ENCODE assay signal across 20 cellular contexts in the genomic region with DNA sequence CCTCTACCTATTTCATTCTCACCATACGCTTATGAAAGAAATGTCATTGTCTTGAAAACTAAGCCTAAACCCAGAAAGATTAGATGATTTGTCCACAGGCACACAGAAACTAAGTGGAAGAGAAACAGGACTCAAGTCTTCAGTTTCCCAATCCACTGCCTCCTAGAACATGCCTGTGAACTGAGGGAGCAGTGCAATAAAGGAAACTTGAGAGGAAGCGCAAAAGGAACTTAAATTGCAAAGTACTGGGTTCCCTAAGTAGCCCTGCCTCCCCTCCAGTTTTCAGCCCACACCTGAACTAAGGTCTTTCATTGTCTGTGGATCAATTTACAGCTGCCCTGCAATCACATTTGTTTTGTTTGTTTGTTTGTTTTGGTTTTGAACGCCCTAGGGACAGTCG. TPM values are rescaled to one million over a fixed set of nuclear protein-coding genes. Genes with fewer than 3 reads are reported as not detected.
DNase-seq lines count a peak whose midpoint lies in the region; FAIRE-seq and TF ChIP-seq lines count a peak whose summit lies in the region.
"Had no signal": no experiment of that assay in that cellular context is flagged by ENCODE, and none has a peak within 500 bp of the region (broad histone marks: within the 10 kb centered on the region; RNA-seq: fewer than 3 reads in every experiment).

No MANE protein-coding gene starts in this region.

- intact Hi-C loops in left ventricle myocardium inferior (cut with micrococcal nuclease), result no loop called here

- peaks cover 74% of the 10 kb centered on the region for H3K4me1 ChIP-seq in Loucy (ENCODE audit: insufficient read depth, low read length, poor library complexity, severe bottlenecking)
- peaks cover 48% of the 10 kb centered on the region for H3K4me1 ChIP-seq in left ventricle myocardium inferior

- H3K27ac ChIP-seq in left ventricle myocardium inferior (replicated peaks), result no peak overlapping the region
- H3K27ac ChIP-seq: RWPE1, SK-N-MC had no signal

- H3K27me3 ChIP-seq in Loucy (ENCODE audit: insufficient read depth, low read length, poor library complexity, severe bottlenecking) (peaks cover 42% of the 10 kb centered on the region), bronchial epithelial cell (ENCODE audit: control insufficient read depth, insufficient read depth, low read length) (peaks cover 2% of the 10 kb centered on the region), left ventricle myocardium inferior (ENCODE audit: low read depth) (no peaks in the 10 kb centered on the region)

- peaks cover 9% of the 10 kb centered on the region for H3K27me3 Mint-ChIP-seq in nephron progenitor cell (ENCODE audit: low read depth, poor library complexity)

- H3K36me3 Mint-ChIP-seq in nephron progenitor cell (ENCODE audit: low read depth), result no peaks in the 10 kb centered on the region

- H3K4me3 Mint-ChIP-seq in nephron progenitor cell, result no peak overlapping the region

- peak overlapping the region; percentile 9 for H3K27ac Mint-ChIP-seq in nephron progenitor cell

- H3K36me3 ChIP-seq in Loucy (ENCODE audit: insufficient read depth, low read length), result no peaks in the 10 kb centered on the region
- no peaks in the 10 kb centered on the region for H3K36me3 ChIP-seq in bronchial epithelial cell (ENCODE audit: control insufficient read depth, insufficient read depth, low read length)
- H3K36me3 ChIP-seq in left ventricle myocardium inferior, result no peaks in the 10 kb centered on the region

- H2AFZ ChIP-seq in Loucy (ENCODE audit: low read length), result no peak overlapping the region; the same call in 1 of the 2 replicates

- DNase-seq in NOMO-1 treated with dmso at 0.1 percent for 144 hours (lab: John Stamatoyannopoulos, UW; ENCODE audit: unreplicated experiment) (peak; percentile 37), bronchial epithelial cell (ENCODE audit: low read depth) (no peak), nephron progenitor cell (no peak), left ventricle myocardium inferior (no peak), activated gamma-delta T cell (lab: John Stamatoyannopoulos, UW) (no peak), activated gamma-delta T cell treated with Interleukin-2 at 50 U/mL for 16 hours (no peak)
- DNase-seq in activated CD4-positive, alpha-beta T cell treated with anti-CD3 and anti-CD28 coated beads for 1 hour, result no peak
- DNase-seq: C1 segment of cervical spinal cord, COR-L47, DMS153, EL, H7, IMR-90, NCI-H1048, NCI-H146, NCI-H446 treated with DMSO at 0.1 percent for 48 hours, NCI-H748 treated with DMSO at 0.1 percent for 48 hours had no signal

- H3K9ac ChIP-seq in Loucy (ENCODE audit: low read depth, low read length, poor library complexity, severe bottlenecking), result no peak overlapping the region

- TF ChIP-seq CTCF in Loucy (conservative IDR thresholded peaks at IDR 0.05; ENCODE audit: low read length) (no peak), bronchial epithelial cell (IDR thresholded peaks at IDR 0.05; ENCODE audit: insufficient read depth, low read length, severe bottlenecking) (no peak), nephron progenitor cell (IDR thresholded peaks at IDR 0.05) (no peak), left ventricle myocardium inferior (IDR thresholded peaks at IDR 0.05; ENCODE audit: borderline replicate concordance) (no peak)

- H3F3A ChIP-seq in Loucy (ENCODE audit: low read depth), result no peaks in the 10 kb centered on the region

- peaks cover 73% of the 10 kb centered on the region for H3K4me1 Mint-ChIP-seq in nephron progenitor cell

- H3K79me2 ChIP-seq in Loucy (ENCODE audit: insufficient read depth, low read length), result no peaks in the 10 kb centered on the region

- H3K9me3 ChIP-seq in Loucy (ENCODE audit: insufficient read depth, low read depth, low read length), result no peaks in the 10 kb centered on the region
- H3K9me3 ChIP-seq in left ventricle myocardium inferior (replicated peaks), result no peaks in the 10 kb centered on the region

- H3K4me3 ChIP-seq in Loucy (ENCODE audit: low read length, poor library complexity, severe bottlenecking) (no peak overlapping the region), bronchial epithelial cell (ENCODE audit: low read depth, low read length) (no peak overlapping the region), left ventricle myocardium inferior (no peak overlapping the region)
- H3K4me3 ChIP-seq: SK-N-MC had no signal

- H3K9me3 Mint-ChIP-seq in nephron progenitor cell, result no peaks in the 10 kb centered on the region

- H3K9me2 ChIP-seq in Loucy (replicated peaks; ENCODE audit: low read depth, low read length), result no peaks in the 10 kb centered on the region

- no peaks in the 10 kb centered on the region for H4K20me1 ChIP-seq in Loucy (ENCODE audit: insufficient read depth, low read length, poor library complexity, severe bottlenecking)

- peak overlapping the region; percentile 75 for H3K4me2 ChIP-seq in Loucy (ENCODE audit: low read depth, low read length, poor library complexity, severe bottlenecking)

- peak; percentile 73 for FAIRE-seq in bronchial epithelial cell (lab: Jason Lieb, UNC)

RNA-seq across cellular contexts. Expression of a gene that starts 56.7 kb away (rescaled TPM):
- total RNA-seq in bronchial epithelial cell, result 16.6 and 21.3 TPM in 2 replicates
- total RNA-seq in left ventricle myocardium inferior, result 22.5 TPM
